9 cellular contexts compared by ENCODE assay signal in genomic region chr3:126394179-126394976, GRCh38. TPM values are rescaled to one million over a fixed set of nuclear protein-coding genes. Genes with fewer than 3 reads are reported as not detected.
DNase-seq lines count a peak whose midpoint lies in the region; ATAC-seq, FAIRE-seq and TF ChIP-seq lines count a peak whose summit lies in the region.
"Had no signal": no experiment of that assay in that cellular context is flagged by ENCODE, and none has a peak within 500 bp of the region (broad histone marks: within the 10 kb centered on the region; RNA-seq: fewer than 3 reads in every experiment).

Gene CFAP100 (plus strand): TSS chr3:126394909. CDS start chr3:126396001, 1,092 bp downstream.

- peaks cover 67% of the 10 kb centered on the region for H3K27me3 ChIP-seq in neural progenitor cell

- peaks cover 10% of the 10 kb centered on the region for H3K27me3 Mint-ChIP-seq in neural progenitor cell (ENCODE audit: insufficient read depth, low read depth)

- no peak within 1 kb of the TSS for H3K9ac ChIP-seq in neural progenitor cell

- H2AFZ ChIP-seq in neural progenitor cell (replicated peaks): peak within 1 kb of the TSS; percentile 91

- ATAC-seq in HG02970 (IDR thresholded peaks at IDR 0.05; ENCODE audit: low FRiP score, unreplicated experiment) (no peak), SK-N-SH treated with all-trans-retinoic acid at 6 μM for 48 hours (no peak)

- peak within 1 kb of the TSS; percentile 78 for H3K4me3 Mint-ChIP-seq in neural progenitor cell
- H3K4me3 Mint-ChIP-seq: dendritic cell treated with granulocyte-macrophage colony-stimulating factor and Interleukin-4, amounts not matched to agents 40 ng/mL and 50 ng/mL, for 4 days had no signal

- H3K4me1 ChIP-seq in neural progenitor cell: peaks cover 14% of the 10 kb centered on the region

- no peaks in the 10 kb centered on the region for H3K79me2 ChIP-seq in neural progenitor cell (ENCODE audit: low read depth)

- no peaks in the 10 kb centered on the region for H3K9me3 ChIP-seq in neural progenitor cell (ENCODE audit: low read depth)

- H4K20me1 ChIP-seq in neural progenitor cell (ENCODE audit: low read depth): no peaks in the 10 kb centered on the region

- no peak within 1 kb of the TSS for H3K27ac ChIP-seq in neural progenitor cell

- H3K36me3 ChIP-seq in neural progenitor cell: no peaks in the 10 kb centered on the region

- no peaks in the 10 kb centered on the region for H3K9me3 Mint-ChIP-seq in neural progenitor cell

- FAIRE-seq in frontal cortex (lab: Jason Lieb, UNC): no peak

- peak within 1 kb of the TSS; percentile 76 for H3K27ac Mint-ChIP-seq in neural progenitor cell
- H3K27ac Mint-ChIP-seq: dendritic cell treated with granulocyte-macrophage colony-stimulating factor and Interleukin-4, amounts not matched to agents 40 ng/mL and 50 ng/mL, for 4 days had no signal

- no peaks in the 10 kb centered on the region for H3K36me3 Mint-ChIP-seq in neural progenitor cell

- peaks cover 21% of the 10 kb centered on the region for H3K4me1 Mint-ChIP-seq in neural progenitor cell

- H3K4me2 ChIP-seq in neural progenitor cell: peak within 1 kb of the TSS; percentile 86

- DNase-seq in Ammon's horn (ENCODE audit: low spot score) (peak; percentile 74), NCI-H510A treated with DMSO at 0.1 percent for 48 hours (lab: John Stamatoyannopoulos, UW) (peak; percentile 19), frontal cortex (ENCODE audit: low spot score in 2 of 2) (peak; percentile 47 to 62), neural progenitor cell (ENCODE audit: low spot score) (peak; percentile 95), NK-92 (lab: John Stamatoyannopoulos, UW; ENCODE audit: unreplicated experiment) (no peak), activated gamma-delta T cell treated with Interleukin-2 at 50 U/mL for 16 hours (no peak)

- peak within 1 kb of the TSS; percentile 45 for H3K4me3 ChIP-seq in neural progenitor cell

- no peak for TF ChIP-seq CTCF in neural progenitor cell (IDR thresholded peaks at IDR 0.05)

- H3F3A ChIP-seq in neural progenitor cell (ENCODE audit: low read depth): peaks cover 6% of the 10 kb centered on the region

TF ChIP-seq in SK-N-SH treated with all-trans-retinoic acid at 6 μM for 48 hours, 23 proteins besides CTCF, POLR2A, EP300 and RAD21:
- TF ChIP-seq POU6F1 (CRISPR knock-in tag; IDR thresholded peaks at IDR 0.05; ENCODE audit: borderline replicate concordance, low read depth): no peak
- TF ChIP-seq PATZ1 (CRISPR knock-in tag; IDR thresholded peaks at IDR 0.05; ENCODE audit: borderline replicate concordance): no peak
- no peak for TF ChIP-seq ZFP30 (CRISPR knock-in tag; IDR thresholded peaks at IDR 0.05)
- TF ChIP-seq TOX (CRISPR knock-in tag; IDR thresholded peaks at IDR 0.05; ENCODE audit: borderline replicate concordance): no peak
- no peak for TF ChIP-seq ZNF8 (CRISPR knock-in tag; IDR thresholded peaks at IDR 0.05)
- no peak for TF ChIP-seq OSR1 (CRISPR knock-in tag; IDR thresholded peaks at IDR 0.05)
- no peak for TF ChIP-seq ZFP3 (CRISPR knock-in tag; IDR thresholded peaks at IDR 0.05)
- no peak for TF ChIP-seq RARB (CRISPR knock-in tag; IDR thresholded peaks at IDR 0.05)

RNA-seq across cellular contexts. Expression of gene CFAP100, which starts in this region (rescaled TPM):
- total RNA-seq in frontal cortex (3.7 TPM), neural progenitor cell (ENCODE audit: low replicate concordance) (0.12 TPM in 1 of 2 replicates, not detected in the other)

Comparison
In these comparisons a context has a peak if more than half of its experiments do, and no peak if none do; other contexts are left out.
1. Peak in DNase-seq, H3K4me3 ChIP-seq and H3K4me2 ChIP-seq in neural progenitor cell; RNA of the gene not detected or under 1 TPM.
2. DNase-seq: peak in Ammon's horn (single experiment), NCI-H510A treated with DMSO at 0.1 percent for 48 hours (single experiment) and frontal cortex (2 of 2); none in NK-92 (single experiment) and activated gamma-delta T cell treated with Interleukin-2 at 50 U/mL for 16 hours (single experiment).